Comparison of ENCODE assay signal across 1 cellular context in genomic region chr3:58173670-58174472, GRCh38.
TF ChIP-seq lines count a peak whose summit lies in the region.

No MANE protein-coding gene starts in this region.

TF ChIP-seq in HepG2, 621 proteins besides CTCF, POLR2A, EP300 and RAD21 (continued from another document and continues in another):
- TF ChIP-seq ZNF543 (CRISPR knock-in tag; IDR thresholded peaks at IDR 0.05) (no peak), PTBP1 (IDR thresholded peaks at IDR 0.05; ENCODE audit: low read depth, low read length, poor library complexity, severe bottlenecking) (no peak), ZNF101 (CRISPR knock-in tag; IDR thresholded peaks at IDR 0.05; ENCODE audit: borderline replicate concordance, low read depth) (no peak), ZNF891 (CRISPR knock-in tag; IDR thresholded peaks at IDR 0.05) (peak; percentile 33; the same call in 1 of the 2 replicates), ZNF800 (CRISPR knock-in tag; IDR thresholded peaks at IDR 0.05) (peak; percentile 71; the same call in 1 of the 2 replicates), ZNF577 (CRISPR knock-in tag; IDR thresholded peaks at IDR 0.05; ENCODE audit: borderline replicate concordance, low read depth) (no peak), ZNF883 (CRISPR knock-in tag; IDR thresholded peaks at IDR 0.05; ENCODE audit: not compliant biosample characterization) (no peak), HNRNPK (IDR thresholded peaks at IDR 0.05; ENCODE audit: low read depth, low read length, poor library complexity, severe bottlenecking) (no peak), SMAD9 (CRISPR knock-in tag; IDR thresholded peaks at IDR 0.05) (no peak), ZNF18 (CRISPR knock-in tag; IDR thresholded peaks at IDR 0.05; ENCODE audit: insufficient replicate concordance) (no peak), LCORL (IDR thresholded peaks at IDR 0.05) (no peak), LCORL (CRISPR knock-in tag; IDR thresholded peaks at IDR 0.05) (peak; percentile 70), MTF1 (CRISPR knock-in tag; IDR thresholded peaks at IDR 0.05) (no peak), ZNF558 (CRISPR knock-in tag; IDR thresholded peaks at IDR 0.05; ENCODE audit: borderline replicate concordance) (peak; percentile 64; the same call in 1 of the 2 replicates), ZBTB8A (CRISPR knock-in tag; IDR thresholded peaks at IDR 0.05; ENCODE audit: borderline replicate concordance, low read depth) (no peak), SRSF9 (IDR thresholded peaks at IDR 0.05; ENCODE audit: borderline replicate concordance, insufficient read depth, low read depth, low read length, poor library complexity, severe bottlenecking) (no peak), ZNF629 (CRISPR knock-in tag; conservative IDR thresholded peaks at IDR 0.05) (no peak; the same call in 1 of the 2 replicates), FOXK2 (IDR thresholded peaks at IDR 0.05) (no peak), ZNF775 (CRISPR knock-in tag; IDR thresholded peaks at IDR 0.05; ENCODE audit: borderline replicate concordance) (no peak), ZNF724P (CRISPR knock-in tag; IDR thresholded peaks at IDR 0.05; ENCODE audit: borderline replicate concordance) (no peak), HNRNPLL (IDR thresholded peaks at IDR 0.05; ENCODE audit: low read depth, low read length, poor library complexity, severe bottlenecking) (no peak), ZMYM4 (CRISPR knock-in tag; IDR thresholded peaks at IDR 0.05) (peak; percentile 35), GATAD1 (CRISPR knock-in tag; IDR thresholded peaks at IDR 0.05) (no peak), ZNF687 (CRISPR knock-in tag; IDR thresholded peaks at IDR 0.05) (peak; percentile 77), SAFB2 (CRISPR knock-in tag; IDR thresholded peaks at IDR 0.05; ENCODE audit: borderline replicate concordance, low read depth) (no peak), ARID2 (CRISPR knock-in tag; IDR thresholded peaks at IDR 0.05; ENCODE audit: borderline replicate concordance) (no peak), KLF16 (CRISPR knock-in tag; IDR thresholded peaks at IDR 0.05) (0 out of 4 replicates have a peak, but pooled peaks of 1 of the 2 experiments have one; percentile 36), SAP130 (CRISPR knock-in tag; IDR thresholded peaks at IDR 0.05; ENCODE audit: low read depth) (peak; percentile 67), ATM (IDR thresholded peaks at IDR 0.05; ENCODE audit: borderline replicate concordance) (no peak), ZNF264 (CRISPR knock-in tag; IDR thresholded peaks at IDR 0.05) (no peak), PCBP2 (optimal IDR thresholded peaks at IDR 0.05; ENCODE audit: low read depth, low read length, poor library complexity, severe bottlenecking) (no peak), NKX3-1 (CRISPR knock-in tag; IDR thresholded peaks at IDR 0.05) (no peak), PAXIP1 (CRISPR knock-in tag; conservative IDR thresholded peaks at IDR 0.05) (peak; percentile 89), ARID5B (CRISPR knock-in tag; IDR thresholded peaks at IDR 0.05) (peak; percentile 53; the same call in 1 of the 2 replicates), KAT2B (IDR thresholded peaks at IDR 0.05; ENCODE audit: borderline replicate concordance, low read depth, low read length) (no peak), ADNP (CRISPR knock-in tag; IDR thresholded peaks at IDR 0.05) (no peak), ZKSCAN8 (CRISPR knock-in tag; IDR thresholded peaks at IDR 0.05; ENCODE audit: borderline replicate concordance) (no peak), ZNF282 (IDR thresholded peaks at IDR 0.05; ENCODE audit: partially characterized antibody) (no peak), ZNF782 (CRISPR knock-in tag; IDR thresholded peaks at IDR 0.05; ENCODE audit: borderline replicate concordance) (no peak; the same call in 1 of the 2 replicates), ZNF225 (CRISPR knock-in tag; IDR thresholded peaks at IDR 0.05) (no peak), MBNL3 (CRISPR knock-in tag; conservative IDR thresholded peaks at IDR 0.05) (no peak), CCDC6 (CRISPR knock-in tag; IDR thresholded peaks at IDR 0.05) (no peak; the same call in 1 of the 2 replicates), RXRA (CRISPR knock-in tag; IDR thresholded peaks at IDR 0.05) (peak; percentile 70), ZBTB42 (CRISPR knock-in tag; IDR thresholded peaks at IDR 0.05) (no peak), JDP2 (CRISPR knock-in tag; IDR thresholded peaks at IDR 0.05; ENCODE audit: borderline replicate concordance) (no peak), PHF5A (CRISPR knock-in tag; IDR thresholded peaks at IDR 0.05; ENCODE audit: low read depth, unreplicated experiment) (no peak), ZNF564 (CRISPR knock-in tag; IDR thresholded peaks at IDR 0.05) (no peak), ERF (CRISPR knock-in tag; IDR thresholded peaks at IDR 0.05) (peak; percentile 52; the same call in 1 of the 2 replicates), FOSL1 (CRISPR knock-in tag; IDR thresholded peaks at IDR 0.05; ENCODE audit: borderline replicate concordance) (no peak), EHMT2 (IDR thresholded peaks at IDR 0.05; ENCODE audit: borderline replicate concordance, low read depth, low read length) (no peak), ZNF652 (CRISPR knock-in tag; IDR thresholded peaks at IDR 0.05; ENCODE audit: borderline replicate concordance, low read depth) (no peak)
- TF ChIP-seq, protein P1, sequence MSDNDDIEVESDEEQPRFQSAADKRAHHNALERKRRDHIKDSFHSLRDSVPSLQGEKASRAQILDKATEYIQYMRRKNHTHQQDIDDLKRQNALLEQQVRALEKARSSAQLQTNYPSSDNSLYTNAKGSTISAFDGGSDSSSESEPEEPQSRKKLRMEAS (IDR thresholded peaks at IDR 0.05): no peak
- TF ChIP-seq, protein P2, sequence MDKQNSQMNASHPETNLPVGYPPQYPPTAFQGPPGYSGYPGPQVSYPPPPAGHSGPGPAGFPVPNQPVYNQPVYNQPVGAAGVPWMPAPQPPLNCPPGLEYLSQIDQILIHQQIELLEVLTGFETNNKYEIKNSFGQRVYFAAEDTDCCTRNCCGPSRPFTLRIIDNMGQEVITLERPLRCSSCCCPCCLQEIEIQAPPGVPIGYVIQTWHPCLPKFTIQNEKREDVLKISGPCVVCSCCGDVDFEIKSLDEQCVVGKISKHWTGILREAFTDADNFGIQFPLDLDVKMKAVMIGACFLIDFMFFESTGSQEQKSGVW (CRISPR knock-in tag; IDR thresholded peaks at IDR 0.05; ENCODE audit: borderline replicate concordance): no peak
